26 cellular contexts compared by ENCODE assay signal in the genomic region with DNA sequence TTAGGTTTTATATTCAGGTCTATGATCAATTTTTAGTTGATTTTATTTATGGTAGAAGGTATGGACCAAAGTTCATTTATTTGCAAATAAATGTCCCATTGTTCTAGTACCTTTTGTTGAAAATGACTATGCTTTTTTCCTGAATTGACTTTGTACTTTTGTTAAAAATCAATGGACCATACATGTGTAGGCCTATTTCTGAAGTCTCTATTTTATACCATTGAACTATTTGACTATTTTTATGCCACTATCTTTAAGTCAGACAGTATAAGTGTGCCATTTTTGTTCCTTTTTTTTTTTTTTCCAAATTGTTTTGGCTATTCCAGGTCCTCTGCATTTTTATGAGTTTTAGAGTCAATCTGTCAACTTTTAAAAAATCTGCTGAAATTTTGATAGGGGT.
"Had no signal": no experiment of that assay in that cellular context is flagged by ENCODE, and none has a peak within 500 bp of the region (broad histone marks: within the 10 kb centered on the region; RNA-seq: fewer than 3 reads in every experiment).

No MANE protein-coding gene starts in this region.

- H3K36me3 ChIP-seq: adrenal gland, colonic mucosa, heart left ventricle had no signal

- FAIRE-seq: frontal cortex had no signal

- H3K27ac ChIP-seq: adrenal gland, body of pancreas, colonic mucosa, heart left ventricle had no signal

- H3K9me3 ChIP-seq: body of pancreas, colonic mucosa had no signal

- DNase-seq: activated CD4-positive, alpha-beta memory T cell treated with anti-CD3 and anti-CD28 coated beads for 36 hours; activated CD4-positive, alpha-beta T cell treated with anti-CD3 and anti-CD28 coated beads for 36 hours; activated CD4-positive, alpha-beta T cell treated with anti-CD3 and anti-CD28 coated beads, Interleukin-2, amount 10 ng/mL, durations not matched to agents 24 days and 14 days; activated CD4-positive, CD25-positive, alpha-beta regulatory T cell; activated CD4-positive, CD25-positive, alpha-beta regulatory T cell treated with anti-CD3 and anti-CD28 coated beads, Interleukin-2, amount 50 U/mL, for 72 hours; activated CD8-positive, alpha-beta memory T cell treated with anti-CD3 and anti-CD28 coated beads, Interleukin-2, amount 10 ng/mL, durations not matched to agents 7 days and 5 days; activated CD8-positive, alpha-beta memory T cell treated with anti-CD3 and anti-CD28 coated beads, Interleukin-2, amount 50 U/mL, for 4 hours; activated CD8-positive, alpha-beta T cell treated with anti-CD3 and anti-CD28 coated beads, Interleukin-2, amount 10 ng/mL, durations not matched to agents 7 days and 5 days; activated effector memory CD4-positive, alpha-beta T cell treated with anti-CD3 and anti-CD28 coated beads, Interleukin-2, amount 50 U/mL, for 16 hours; activated naive CD4-positive, alpha-beta T cell treated with anti-CD3 and anti-CD28 coated beads for 36 hours; activated naive CD8-positive, alpha-beta T cell treated with anti-CD3 and anti-CD28 coated beads for 36 hours; activated naive CD8-positive, alpha-beta T cell treated with anti-CD3 and anti-CD28 coated beads, Interleukin-2, amount 50 U/mL, for 24 hours; activated T-cell treated with anti-CD3 and anti-CD28 coated beads, Interleukin-2, amount 50 U/mL, for 1 hour; activated T-cell treated with anti-CD3 and anti-CD28 coated beads, Interleukin-2, amount 50 U/mL, for 48 hours; adrenal gland; amygdala; aorta; body of pancreas; caudate nucleus; colonic mucosa; effector CD8-positive, alpha-beta T cell; foreskin fibroblast; heart left ventricle; T-helper 2 cell had no signal

- H3K4me1 ChIP-seq: adrenal gland, body of pancreas, colonic mucosa had no signal

- H3K27me3 ChIP-seq: adrenal gland, body of pancreas, colonic mucosa, heart left ventricle had no signal

- ATAC-seq: activated CD4-positive, alpha-beta T cell treated with anti-CD3 and anti-CD28 coated beads for 36 hours; activated CD8-positive, alpha-beta memory T cell treated with anti-CD3 and anti-CD28 coated beads, Interleukin-2, amount 10 ng/mL, durations not matched to agents 7 days and 5 days; activated CD8-positive, alpha-beta T cell treated with anti-CD3 and anti-CD28 coated beads, Interleukin-2, amount 10 ng/mL, durations not matched to agents 7 days and 5 days; activated naive CD8-positive, alpha-beta T cell treated with anti-CD3 and anti-CD28 coated beads, Interleukin-2, amount 50 U/mL, for 24 hours; body of pancreas; esophagus mucosa; heart left ventricle had no signal

- H3K4me3 ChIP-seq: adrenal gland, body of pancreas, colonic mucosa, heart left ventricle had no signal
